In genomic region chr15:80953953-80954778, GRCh38 we compare ENCODE assay signal across 17 cellular contexts. TPM values are rescaled to one million over a fixed set of nuclear protein-coding genes. Genes with fewer than 3 reads are reported as not detected.
DNase-seq lines count a peak whose midpoint lies in the region; ATAC-seq, FAIRE-seq and TF ChIP-seq lines count a peak whose summit lies in the region.
"Had no signal": no experiment of that assay in that cellular context is flagged by ENCODE, and none has a peak within 500 bp of the region (broad histone marks: within the 10 kb centered on the region; RNA-seq: fewer than 3 reads in every experiment).

No MANE protein-coding gene starts in this region.

- H2BK120ac ChIP-seq in H9 (ENCODE audit: low read depth, low read length, poor library complexity, severe bottlenecking), result no peak overlapping the region

- H4K91ac ChIP-seq in H9 (ENCODE audit: insufficient read length, low read depth, low read length), result peak overlapping the region; percentile 5

- no peaks in the 10 kb centered on the region; a peak in 1 of 5 replicates for H3K9me3 Mint-ChIP-seq in H9
- H3K9me3 Mint-ChIP-seq: activated B cell treated with CpG ODN at 0.5 μM for 24 hours, IgD-negative memory B cell had no signal

- no peak overlapping the region for H2BK20ac ChIP-seq in H9 (ENCODE audit: low read depth, low read length, poor library complexity, severe bottlenecking)

- no peaks in the 10 kb centered on the region for H3K9me1 ChIP-seq in K562 (ENCODE audit: control insufficient read depth, insufficient read depth, low read length)

- no peak for TF ChIP-seq POLR2A in K562 (conservative IDR thresholded peaks at IDR 0.05)

- in situ Hi-C loops in K562 (cut with MboI), result no loop called here

- FAIRE-seq in K562 (lab: Jason Lieb, UNC), result peak; percentile 42

- CTCF ChIA-PET in BJ (lab: Yijun Ruan, JAX), result interaction anchor here (1.9 to 9.4 kb wide), 2 partner anchors 16 to 312 kb away, joined by 10 to 51 read pairs; no protein-coding TSS in a partner anchor
- CTCF ChIA-PET in K562 (lab: Yijun Ruan, JAX; ENCODE audit: low intra/inter-chr PET ratio), result no interaction called here

- H3K27me3 ChIP-seq in BJ (ENCODE audit: control insufficient read depth, insufficient read depth, low read length) (no peaks in the 10 kb centered on the region), H9 (ENCODE audit: insufficient read depth, low read length) (no peaks in the 10 kb centered on the region), K562 (ENCODE audit: control insufficient read depth in 2 of 2, insufficient read depth in 2 of 2, low read length in 2 of 2) (no peaks in the 10 kb centered on the region)

- ATAC-seq in K562 (peak; percentile 72), HG02759 (IDR thresholded peaks at IDR 0.05; ENCODE audit: unreplicated experiment) (no peak)

- H3K4me1 ChIP-seq in H9 (ENCODE audit: insufficient read depth, low read length) (peaks cover 3% of the 10 kb centered on the region), K562 (replicated peaks in 1 of 2; ENCODE audit: control insufficient read depth in 2 of 2, insufficient read depth in 2 of 2, low read length in 2 of 2) (peaks cover 4 to 17% of the 10 kb centered on the region in 2 experiments; a peak in 3 of 5 replicates), mesodermal cell (ENCODE audit: control insufficient read depth, insufficient read depth, low read length, poor library complexity, severe bottlenecking) (peaks cover 19% of the 10 kb centered on the region)

- no peak overlapping the region; a peak in 1 of 5 replicates for H3K4me3 Mint-ChIP-seq in H9
- H3K4me3 Mint-ChIP-seq: activated B cell treated with CpG ODN at 0.5 μM for 24 hours, B cell, IgD-negative memory B cell had no signal

- WGBS in H9 (ENCODE audit: extremely low coverage, insufficient read length, low lambda C conversion rate), result no CpG with 5 or more reads among the region's 9 CpGs
- WGBS in K562 (ENCODE audit: insufficient coverage, low coverage, missing lambda C conversion rate), result 61% methylated on average over 9 of the region's 9 CpGs
- WGBS in mesodermal cell (ENCODE audit: insufficient coverage in 2 of 2), 2 experiments, result 71 to 98% methylated on average over 5 to 7 of the region's 9 CpGs

- TF ChIP-seq EP300 in K562 (IDR thresholded peaks at IDR 0.05; ENCODE audit: low read length), result no peak

- no peak overlapping the region for H3K4ac ChIP-seq in H9 (ENCODE audit: low read depth, low read length)

- H3K4me2 ChIP-seq in H9 (ENCODE audit: insufficient read depth, insufficient read length, low read length) (peak overlapping the region; percentile 33), K562 (ENCODE audit: insufficient read depth, low read length) (no peak overlapping the region)

- no peaks in the 10 kb centered on the region for H3K9me3 ChIP-seq in H9 (ENCODE audit: control insufficient read depth, low read depth, low read length)
- H3K9me3 ChIP-seq in K562 (replicated peaks; ENCODE audit: control insufficient read depth, insufficient read depth, low read depth, low read length), result no peaks in the 10 kb centered on the region
- H3K9me3 ChIP-seq in mesodermal cell (ENCODE audit: control insufficient read depth, low read length), result no peaks in the 10 kb centered on the region

- H3T11ph ChIP-seq in H9 (ENCODE audit: low read length), result no peak overlapping the region

- no peak overlapping the region for H2AFZ ChIP-seq in H9 (ENCODE audit: low read length)
- no peak overlapping the region for H2AFZ ChIP-seq in K562 (ENCODE audit: low read depth, low read length)

- no peak overlapping the region for H2BK5ac ChIP-seq in H9 (ENCODE audit: insufficient read length, low read length)

- TF ChIP-seq RAD21 in K562 (CRISPR knock-in tag; conservative IDR thresholded peaks at IDR 0.05 in 1 of 2, IDR thresholded peaks at IDR 0.05 in 1 of 2), result no peak

- no peaks in the 10 kb centered on the region for H4K20me1 ChIP-seq in H9 (ENCODE audit: control insufficient read depth, insufficient read depth, insufficient read length)
- H4K20me1 ChIP-seq in K562 (replicated peaks; ENCODE audit: control insufficient read depth, insufficient read depth, low read length), result no peaks in the 10 kb centered on the region

- H3K18ac ChIP-seq in H9 (ENCODE audit: insufficient read length, low read depth, low read length), result peak overlapping the region; percentile 69

- H3K79me2 ChIP-seq in H9 (ENCODE audit: insufficient read depth, low read length) (0 out of 2 replicates have a peak, but pooled peaks cover 2% of the 10 kb centered on the region), K562 (ENCODE audit: control insufficient read depth, insufficient read depth, low read length) (no peaks in the 10 kb centered on the region)

- no peaks in the 10 kb centered on the region for H3K79me1 ChIP-seq in H9 (ENCODE audit: insufficient read depth, low read depth, low read length, poor library complexity, severe bottlenecking)

- H3K27me3 Mint-ChIP-seq in H9 (ENCODE audit: low read depth), result no peaks in the 10 kb centered on the region
- H3K27me3 Mint-ChIP-seq: activated B cell treated with CpG ODN at 0.5 μM for 24 hours, B cell, IgD-negative memory B cell had no signal

- H3K27ac Mint-ChIP-seq in H9, result peak overlapping the region; percentile 74 to 95 (median 88)
- H3K27ac Mint-ChIP-seq: activated B cell treated with CpG ODN at 0.5 μM for 24 hours, B cell, IgD-negative memory B cell had no signal

- H2AK5ac ChIP-seq in H9 (ENCODE audit: insufficient read length, low read length), result peak overlapping the region; percentile 13

- H3K9ac ChIP-seq in H9 (ENCODE audit: extremely low read depth, insufficient read length, low read length) (no peak overlapping the region), K562 (ENCODE audit: insufficient read depth in 1 of 2, low read depth in 2 of 2, low read length in 2 of 2) (no peak overlapping the region; a peak in 1 of 4 replicates)

- H3K23ac ChIP-seq in H9 (ENCODE audit: insufficient read length, low read depth, low read length), result no peak overlapping the region

- intact Hi-C loops in K562 (cut with micrococcal nuclease), result no loop called here

- H3K36me3 ChIP-seq in BJ (ENCODE audit: control insufficient read depth, insufficient read depth, low read length) (peaks cover 20% of the 10 kb centered on the region), K562 (ENCODE audit: control insufficient read depth, insufficient read depth, low read length) (no peaks in the 10 kb centered on the region; the same call in 1 of the 3 replicates), mesodermal cell (ENCODE audit: control insufficient read depth, insufficient read depth, low read length) (peaks cover 16% of the 10 kb centered on the region)

- H4K8ac ChIP-seq in H9 (replicated peaks; ENCODE audit: insufficient read length, low read depth, low read length), result no peak overlapping the region

- H3K23me2 ChIP-seq in H9 (ENCODE audit: insufficient read length, low read depth, low read length, poor library complexity, severe bottlenecking), result no peaks in the 10 kb centered on the region

- H3K4me3 ChIP-seq in BJ (ENCODE audit: low read depth, low read length), result no peak overlapping the region
- no peak overlapping the region for H3K4me3 ChIP-seq in K562
- no peak overlapping the region for H3K4me3 ChIP-seq in mesodermal cell (ENCODE audit: extremely low read depth, insufficient read depth, low read length, poor library complexity, severe bottlenecking)
- H3K4me3 ChIP-seq: skin epidermis had no signal

- POLR2A ChIA-PET in BJ (lab: Charles Lee), result interaction anchor here (0.6 kb wide), 1 partner anchor 69 kb away, joined by 3 read pairs; no protein-coding TSS in a partner anchor
- POLR2A ChIA-PET in K562 (lab: Yijun Ruan, JAX), result no interaction called here

- peak overlapping the region; percentile 42; the same call in 1 of the 2 replicates for H3K14ac ChIP-seq in H9 (ENCODE audit: insufficient read depth, low read length)

- H4K5ac ChIP-seq in H9 (ENCODE audit: insufficient read length, low read depth, low read length), result no peak overlapping the region

- no peak for DNase-seq in BJ (ENCODE audit: low read depth)
- peak; percentile 75 for DNase-seq in H9
- peak in 3 of 4 experiments; percentile 23 to 29 (median 25) for DNase-seq in K562 (ENCODE audit: extremely low read depth in 1 of 4, low spot score in 3 of 4)
- no peak for DNase-seq in cerebellar nuclear complex (lab: John Stamatoyannopoulos, UW)
- DNase-seq in stimulated activated CD4-positive, alpha-beta T cell treated with anti-CD3 and anti-CD28 coated beads, Interleukin-2, amount 100 ng/mL, for 24 hours, result no peak
- DNase-seq in NCI-H1436 treated with DMSO at 0.1 percent for 48 hours (lab: John Stamatoyannopoulos, UW), result no peak
- DNase-seq: activated B cell treated with CpG ODN at 0.5 μM for 24 hours; dermis blood vessel endothelial cell; NCI-H1092 treated with DMSO at 0.1 percent for 48 hours; NCI-H510A treated with DMSO at 0.1 percent for 48 hours; nucleus accumbens; stimulated activated naive CD4-positive, alpha-beta T cell had no signal

- TF ChIP-seq CTCF in BJ (IDR thresholded peaks at IDR 0.05; ENCODE audit: insufficient read depth, low read depth, low read length) (0 out of 2 replicates have a peak, but pooled peaks have one; percentile 9), H9 (conservative IDR thresholded peaks at IDR 0.05) (no peak), K562 (IDR thresholded peaks at IDR 0.05 in 2 of 3, conservative IDR thresholded peaks at IDR 0.05 in 1 of 3; ENCODE audit: insufficient read depth in 2 of 3, low read depth in 1 of 3, low read length in 3 of 3) (no peak)

- BruUV-seq in K562 (replicated peaks; lab: Mats Ljungman, UMichigan), result no TSS peak

- peaks cover 34 to 40% of the 10 kb centered on the region in 2 experiments for H3K4me1 Mint-ChIP-seq in H9
- H3K4me1 Mint-ChIP-seq: activated B cell treated with CpG ODN at 0.5 μM for 24 hours, B cell had no signal

- no peak overlapping the region for H2BK15ac ChIP-seq in H9 (ENCODE audit: low read depth, low read length)

- H3K27ac ChIP-seq in H9 (ENCODE audit: insufficient read length, low read depth, low read length), result peak overlapping the region; percentile 20
- H3K27ac ChIP-seq in K562 (ENCODE audit: extremely low read depth, low read depth, low read length), result no peak overlapping the region
- peak overlapping the region; percentile 16 for H3K27ac ChIP-seq in mesodermal cell (ENCODE audit: low read depth, low read length, severe bottlenecking)

- peak overlapping the region; percentile 55 for H2BK12ac ChIP-seq in H9 (ENCODE audit: insufficient read length, low read depth, low read length)

- peaks cover 22 to 42% (median 30%) of the 10 kb centered on the region in 3 experiments for H3K36me3 Mint-ChIP-seq in H9 (ENCODE audit: insufficient read depth in 1 of 3, low read depth in 3 of 3)

- H3K56ac ChIP-seq in H9 (ENCODE audit: insufficient read length, low read depth, low read length), result peak overlapping the region; percentile 40

RNA-seq across cellular contexts. Expression of gene MESD, which starts 35.5 kb away (rescaled TPM):
- 11.0 and 17.3 TPM in 2 replicates for polyA plus RNA-seq in BJ (2011; rRNA removed)
- polyA minus RNA-seq in BJ (2011; rRNA and poly(A)+ RNA removed), result 4.8 and 5.2 TPM in 2 replicates
- 29.1 and 30.1 TPM in 2 replicates for total RNA-seq in H9 (2021)
- 28.7 and 34.6 TPM in 2 replicates for total RNA-seq in K562 (2011; cell fraction: chromatin; rRNA removed; ENCODE audit: low replicate concordance)
- 24.3 and 27.2 TPM in 2 replicates for total RNA-seq in K562 (2011; cell fraction: nucleolus; rRNA removed)
- 38.3 and 58.0 TPM in 2 replicates for total RNA-seq in K562 (2011; cell fraction: nucleoplasm; rRNA removed)
- 22.8 and 26.5 TPM in 2 replicates for total RNA-seq in K562 (2014; rRNA removed)
- 28.2 and 31.4 TPM in 2 replicates for total RNA-seq in K562 (2014; rRNA removed; fragmentation: Illumina TruSeq; extraction: Trizol)
- total RNA-seq in K562 (2015; rRNA removed; fragmentation: Illumina TruSeq; extraction: Trizol), result 38.2 and 39.7 TPM in 2 replicates
- 23.9 and 24.1 TPM in 2 replicates for total RNA-seq in K562 (2021)
- polyA plus RNA-seq in K562 (2011; rRNA removed), result 11.5 and 20.0 TPM in 2 replicates
- 9.6 TPM in 2 replicates for polyA plus RNA-seq in K562 (2011; cell fraction: cytosol; rRNA removed)
- 11.6 and 12.9 TPM in 2 replicates for polyA plus RNA-seq in K562 (2011; cell fraction: nucleus; rRNA removed)
- 22.1 and 28.2 TPM in 2 replicates for polyA plus RNA-seq in K562 (2012)
- polyA plus RNA-seq in K562 (2014; fragmentation: Illumina TruSeq; extraction: Trizol), result 27.0 and 29.7 TPM in 2 replicates
- polyA plus RNA-seq in K562 (2014; fragmentation: Nextera tagmentation; extraction: Ambion mirVana), result 10 to 100 TPM; 11.3 to 17.0 TPM
- polyA plus RNA-seq in K562 (2014; rRNA removed), result 18.9 and 20.7 TPM in 2 replicates
- polyA minus RNA-seq in K562 (2011; rRNA and poly(A)+ RNA removed), result 15.6 and 22.3 TPM in 2 replicates
- 12.6 and 14.6 TPM in 2 replicates for polyA minus RNA-seq in K562 (2011; cell fraction: cytosol; rRNA and poly(A)+ RNA removed)
- 10.2 and 15.2 TPM in 2 replicates for polyA minus RNA-seq in K562 (2011; cell fraction: nucleus; rRNA and poly(A)+ RNA removed)
- polyA plus RNA-seq in mesodermal cell (2013, experiment 1 of 2), result 25.5 TPM
- polyA plus RNA-seq in mesodermal cell (2013, experiment 2 of 2), result 26.4 TPM

RNA-seq across cellular contexts. Expression of gene TLNRD1, which starts 46.6 kb away (rescaled TPM):
- polyA plus RNA-seq in BJ (2011; rRNA removed) (3.9 and 5.2 TPM in 2 replicates), K562 (2011; rRNA removed) (4.5 and 9.5 TPM in 2 replicates), K562 (2014; fragmentation: Illumina TruSeq; extraction: Trizol) (4.2 and 4.7 TPM in 2 replicates), K562 (2014; fragmentation: Nextera tagmentation; extraction: Ambion mirVana) (1 to 10 TPM; 1.1 to 1.9 TPM), K562 (2014; rRNA removed) (16.2 and 21.5 TPM in 2 replicates)
- polyA minus RNA-seq in BJ (2011; rRNA and poly(A)+ RNA removed), result 3.9 and 5.6 TPM in 2 replicates
- total RNA-seq in H9 (2021) (19.3 and 20.2 TPM in 2 replicates), K562 (2014; rRNA removed) (23.4 and 25.4 TPM in 2 replicates), K562 (2014; rRNA removed; fragmentation: Illumina TruSeq; extraction: Trizol) (4.3 and 4.8 TPM in 2 replicates), K562 (2015; rRNA removed; fragmentation: Illumina TruSeq; extraction: Trizol) (5.5 and 5.7 TPM in 2 replicates), K562 (2021) (26.7 and 33.1 TPM in 2 replicates)
- 7.4 and 16.8 TPM in 2 replicates for total RNA-seq in K562 (2011; cell fraction: chromatin; rRNA removed; ENCODE audit: low replicate concordance)
- 17.1 and 29.2 TPM in 2 replicates for total RNA-seq in K562 (2011; cell fraction: nucleolus; rRNA removed)
- 11.0 and 14.4 TPM in 2 replicates for total RNA-seq in K562 (2011; cell fraction: nucleoplasm; rRNA removed)
- 4.6 and 46.8 TPM in 2 replicates for polyA plus RNA-seq in K562 (2011; cell fraction: cytosol; rRNA removed)
- polyA plus RNA-seq in K562 (2011; cell fraction: nucleus; rRNA removed), result 3.1 and 13.4 TPM in 2 replicates
- 11.4 and 15.1 TPM in 2 replicates for polyA plus RNA-seq in K562 (2012)
- polyA minus RNA-seq in K562 (2011; rRNA and poly(A)+ RNA removed), result 1.9 and 7.4 TPM in 2 replicates
- polyA minus RNA-seq in K562 (2011; cell fraction: cytosol; rRNA and poly(A)+ RNA removed), result 10.8 and 23.4 TPM in 2 replicates
- polyA minus RNA-seq in K562 (2011; cell fraction: nucleus; rRNA and poly(A)+ RNA removed), result 8.1 and 17.0 TPM in 2 replicates
- polyA plus RNA-seq in mesodermal cell (2013, experiment 1 of 2), result 24.6 TPM
- 19.4 TPM for polyA plus RNA-seq in mesodermal cell (2013, experiment 2 of 2)

Comparison
In these comparisons a context has a peak if more than half of its experiments do, and no peak if none do; other contexts are left out.
1. DNase-seq: peak in H9 (single experiment) and K562 (3 of 4); none in BJ (single experiment), cerebellar nuclear complex (0 of 2), stimulated activated CD4-positive, alpha-beta T cell treated with anti-CD3 and anti-CD28 coated beads, Interleukin-2, amount 100 ng/mL, for 24 hours (0 of 2) and NCI-H1436 treated with DMSO at 0.1 percent for 48 hours (single experiment).